Comparison of ENCODE assay signal across 8 cellular contexts in genomic region chr10:125149278-125150047, GRCh38. TPM values are rescaled to one million over a fixed set of nuclear protein-coding genes. Genes with fewer than 3 reads are reported as not detected.
DNase-seq lines count a peak whose midpoint lies in the region; ATAC-seq and TF ChIP-seq lines count a peak whose summit lies in the region.

No MANE protein-coding gene starts in this region.

- H3K4me3 Mint-ChIP-seq in osteocyte (ENCODE audit: unreplicated experiment), result no peak overlapping the region

- TF ChIP-seq CTCF in fibroblast of mammary gland (conservative IDR thresholded peaks at IDR 0.05; ENCODE audit: control insufficient read depth, insufficient read depth, low read depth, low read length), result no peak
- TF ChIP-seq CTCF in osteocyte (IDR thresholded peaks at IDR 0.05), result no peak

- H3K9me3 Mint-ChIP-seq in osteocyte (ENCODE audit: unreplicated experiment), result no peaks in the 10 kb centered on the region

- DNase-seq in GM04504 (ENCODE audit: low read depth), result peak; percentile 40
- peak; percentile 87 for DNase-seq in NCI-H69 (lab: John Stamatoyannopoulos, UW)
- DNase-seq in fibroblast of mammary gland (ENCODE audit: low read depth), result peak; percentile 87
- no peak for DNase-seq in osteocyte (ENCODE audit: extremely low spot score, unreplicated experiment)
- no peak for DNase-seq in epidermal melanocyte (ENCODE audit: insufficient read length, low spot score)

- peaks cover 4% of the 10 kb centered on the region for H3K36me3 Mint-ChIP-seq in osteocyte (ENCODE audit: unreplicated experiment)

- ATAC-seq in HG02763 (IDR thresholded peaks at IDR 0.05; ENCODE audit: unreplicated experiment), result no peak
- no peak for ATAC-seq in GM21528 (IDR thresholded peaks at IDR 0.05; ENCODE audit: low FRiP score, unreplicated experiment)
- no peak for ATAC-seq in HG03460 (IDR thresholded peaks at IDR 0.05; ENCODE audit: unreplicated experiment)

- H3K4me3 ChIP-seq in fibroblast of mammary gland (ENCODE audit: control insufficient read depth, low read depth, low read length), result no peak overlapping the region

- H3K27ac Mint-ChIP-seq in osteocyte (ENCODE audit: unreplicated experiment), result peak overlapping the region; percentile 79

- no peaks in the 10 kb centered on the region for H3K27me3 Mint-ChIP-seq in osteocyte (ENCODE audit: unreplicated experiment)

- H3K4me1 Mint-ChIP-seq in osteocyte (ENCODE audit: unreplicated experiment), result peaks cover 84% of the 10 kb centered on the region

RNA-seq across cellular contexts. Expression of gene CTBP2, which starts 10.9 kb away (rescaled TPM):
- total RNA-seq in osteocyte, result 125 and 127 TPM in 2 replicates

Comparison
In these comparisons a context has a peak if more than half of its experiments do, and no peak if none do; other contexts are left out.
1. DNase-seq: peak in GM04504 (single experiment), NCI-H69 (single experiment) and fibroblast of mammary gland (single experiment); none in osteocyte (single experiment) and epidermal melanocyte (single experiment).